In the genomic region with DNA sequence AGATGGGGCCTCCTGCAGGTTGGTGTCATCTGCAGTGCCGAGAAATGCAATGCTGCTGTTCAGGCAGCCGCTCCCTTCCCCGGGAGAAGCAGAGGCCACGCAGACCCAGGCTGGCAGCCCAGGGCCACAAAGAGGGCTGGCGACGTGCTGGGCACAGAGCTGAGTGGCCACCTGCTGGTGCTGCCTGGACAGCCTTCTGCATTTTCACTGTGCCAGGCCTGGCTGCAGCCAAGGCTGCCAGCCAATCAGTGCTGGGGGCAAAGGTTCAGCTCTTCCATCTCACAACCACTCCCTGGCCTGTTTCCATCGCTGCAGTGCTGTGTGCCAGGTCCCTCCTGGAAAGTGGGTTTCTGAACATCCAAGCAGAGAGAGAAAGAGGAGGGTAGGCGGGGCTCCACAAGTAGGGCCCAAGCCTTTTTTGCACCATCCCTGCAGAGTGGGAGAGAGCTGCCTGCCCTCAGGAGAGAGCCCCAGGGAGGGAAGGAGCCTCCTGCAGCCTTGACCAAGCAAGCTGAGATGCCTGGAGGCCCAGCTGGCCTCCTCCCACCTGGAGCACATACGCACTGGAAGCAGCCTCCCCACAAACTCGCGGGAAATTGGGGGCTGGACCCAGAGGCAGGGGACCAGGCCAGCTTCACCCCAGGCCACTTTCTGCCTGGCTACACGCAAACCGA, we compare ENCODE assay signal across 10 cellular contexts. TPM values are rescaled to one million over a fixed set of nuclear protein-coding genes. Genes with fewer than 3 reads are reported as not detected.
DNase-seq lines count a peak whose midpoint lies in the region; ATAC-seq and TF ChIP-seq lines count a peak whose summit lies in the region.
"Had no signal": no experiment of that assay in that cellular context is flagged by ENCODE, and none has a peak within 500 bp of the region (broad histone marks: within the 10 kb centered on the region; RNA-seq: fewer than 3 reads in every experiment).

No MANE protein-coding gene starts in this region.

- H3K4me3 ChIP-seq in SK-N-SH (ENCODE audit: low read depth in 2 of 2, low read length in 1 of 2) (no peak overlapping the region), thoracic aorta (no peak overlapping the region)
- H3K4me3 ChIP-seq: SJSA1 had no signal

- WGBS in SK-N-SH (ENCODE audit: low lambda C conversion rate), result 36% methylated on average over 6 of the region's 13 CpGs

- ATAC-seq in thoracic aorta (ENCODE audit: insufficient number of reproducible peaks, low FRiP score, low read depth) (no peak), GM21390 (IDR thresholded peaks at IDR 0.05; ENCODE audit: unreplicated experiment) (no peak)

- no peaks in the 10 kb centered on the region for H3K9me3 ChIP-seq in SK-N-SH
- no peaks in the 10 kb centered on the region for H3K9me3 ChIP-seq in thoracic aorta

- H3K9ac ChIP-seq in SK-N-SH, result no peak overlapping the region

- CTCF ChIA-PET in SK-N-SH (lab: Yijun Ruan, JAX), result interaction anchor here (0.6 to 12.6 kb wide), 13 partner anchors 12 to 305 kb away, joined by 3 to 179 read pairs (median 3); a partner anchor contains a TSS

- DNase-seq in NCI-H510A treated with DMSO at 0.1 percent for 48 hours (lab: John Stamatoyannopoulos, UW) (peak; percentile 11), NCI-H510A (lab: John Stamatoyannopoulos, UW) (no peak), SK-N-SH (peak; percentile 93), iPS-NIHi11 (ENCODE audit: low spot score) (peak; percentile 61), thoracic aorta (ENCODE audit: low spot score) (no peak), epidermal melanocyte (ENCODE audit: insufficient read length, low spot score) (no peak)
- no peak for DNase-seq in stimulated activated CD4-positive, alpha-beta T cell treated with anti-CD3 and anti-CD28 coated beads, Interleukin-2, amount 100 ng/mL, for 48 hours
- DNase-seq: stimulated activated CD4-positive, alpha-beta T cell treated with anti-CD3 and anti-CD28 coated beads, Interleukin-4, amount 100 ng/mL, for 1 hour had no signal

- H2AFZ ChIP-seq in SK-N-SH (ENCODE audit: low read depth), result no peak overlapping the region

- no peaks in the 10 kb centered on the region for H4K20me1 ChIP-seq in SK-N-SH (ENCODE audit: insufficient read depth)

- POLR2A ChIA-PET in SK-N-SH (lab: Yijun Ruan, JAX), result interaction anchor here (0.7 to 1.7 kb wide), 5 partner anchors 21 to 109 kb away, joined by 3 to 16 read pairs (median 5); a partner anchor contains a TSS

- H3K4me2 ChIP-seq in SK-N-SH, result no peak overlapping the region

- H3K36me3 ChIP-seq in SK-N-SH (replicated peaks in 1 of 2; ENCODE audit: control insufficient read depth in 1 of 2, insufficient read depth in 2 of 2, low read length in 1 of 2) (no peaks in the 10 kb centered on the region), thoracic aorta (no peaks in the 10 kb centered on the region)
- H3K36me3 ChIP-seq: SJSA1 had no signal

- no peaks in the 10 kb centered on the region for H3F3A ChIP-seq in SK-N-SH (replicated peaks; ENCODE audit: insufficient read depth)

- no peaks in the 10 kb centered on the region for H3K9me2 ChIP-seq in SK-N-SH

- TF ChIP-seq EP300 in SK-N-SH (IDR thresholded peaks at IDR 0.05; ENCODE audit: borderline replicate concordance in 1 of 2, low read depth in 1 of 2, low read length in 1 of 2), result peak in 1 of 2 experiments; percentile 77; a peak in 2 of 4 replicates

- H3K27ac ChIP-seq in SK-N-SH (ENCODE audit: low read depth in 2 of 2, low read length in 1 of 2) (peak overlapping the region in 1 of 2 experiments; percentile 97; a peak in 2 of 4 replicates), thoracic aorta (no peak overlapping the region)
- H3K27ac ChIP-seq: SJSA1 had no signal

- TF ChIP-seq RAD21 in SK-N-SH (IDR thresholded peaks at IDR 0.05; ENCODE audit: low read length), result peak; percentile 72

- TF ChIP-seq CTCF in SK-N-SH (IDR thresholded peaks at IDR 0.05) (no peak), thoracic aorta (IDR thresholded peaks at IDR 0.05) (peak; percentile 56)

- no peaks in the 10 kb centered on the region for H3K79me2 ChIP-seq in SK-N-SH (ENCODE audit: insufficient read depth)

- H3K4me1 ChIP-seq in SK-N-SH (ENCODE audit: control insufficient read depth in 1 of 2, insufficient read depth in 2 of 2, low read depth in 1 of 2, low read length in 1 of 2) (peaks cover 0 to 65% of the 10 kb centered on the region in 2 experiments; a peak in 2 of 4 replicates), thoracic aorta (ENCODE audit: control insufficient read depth in 1 of 2, low read depth in 2 of 2) (peaks cover 0 to 13% of the 10 kb centered on the region in 2 donors)
- H3K4me1 ChIP-seq: SJSA1 had no signal

- H3K27me3 ChIP-seq in SK-N-SH (ENCODE audit: insufficient read depth), result no peaks in the 10 kb centered on the region
- H3K27me3 ChIP-seq in thoracic aorta (replicated peaks; ENCODE audit: insufficient read depth), result no peaks in the 10 kb centered on the region

TF ChIP-seq in SK-N-SH, 30 proteins besides CTCF, POLR2A, EP300 and RAD21:
- TF ChIP-seq EZH2phosphoT487 (IDR thresholded peaks at IDR 0.05; ENCODE audit: borderline replicate concordance, low read depth), result no peak
- TF ChIP-seq CHD2 (IDR thresholded peaks at IDR 0.05; ENCODE audit: low read length, partially characterized antibody), result peak; percentile 38
- TF ChIP-seq, protein P1, sequence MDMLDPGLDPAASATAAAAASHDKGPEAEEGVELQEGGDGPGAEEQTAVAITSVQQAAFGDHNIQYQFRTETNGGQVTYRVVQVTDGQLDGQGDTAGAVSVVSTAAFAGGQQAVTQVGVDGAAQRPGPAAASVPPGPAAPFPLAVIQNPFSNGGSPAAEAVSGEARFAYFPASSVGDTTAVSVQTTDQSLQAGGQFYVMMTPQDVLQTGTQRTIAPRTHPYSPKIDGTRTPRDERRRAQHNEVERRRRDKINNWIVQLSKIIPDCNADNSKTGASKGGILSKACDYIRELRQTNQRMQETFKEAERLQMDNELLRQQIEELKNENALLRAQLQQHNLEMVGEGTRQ (IDR thresholded peaks at IDR 0.05; ENCODE audit: borderline replicate concordance, low read depth, low read length), result no peak
- peak; percentile 64; the same call in 1 of the 2 replicates for TF ChIP-seq SMC3 (IDR thresholded peaks at IDR 0.05; ENCODE audit: low read depth, low read length)
- peak; percentile 76 for TF ChIP-seq RFX5 (IDR thresholded peaks at IDR 0.05; ENCODE audit: low read length)
- no peak for TF ChIP-seq TCF12 (IDR thresholded peaks at IDR 0.05)
- no peak for TF ChIP-seq TEAD4 (IDR thresholded peaks at IDR 0.05; ENCODE audit: borderline replicate concordance, insufficient read depth)
- TF ChIP-seq MXI1 (IDR thresholded peaks at IDR 0.05; ENCODE audit: low read depth, low read length), result peak; percentile 63
- TF ChIP-seq FOXJ3 (CRISPR knock-in tag; IDR thresholded peaks at IDR 0.05), result no peak
- TF ChIP-seq RCOR1 (IDR thresholded peaks at IDR 0.05; ENCODE audit: low read length), result peak; percentile 7; the same call in 1 of the 2 replicates
TF ChIP-seq in SK-N-SH: peak in this region for 5.

RNA-seq across cellular contexts. Expression of a gene that starts 20.1 kb away (rescaled TPM):
- 0.15 and 0.36 TPM in 2 replicates for polyA plus RNA-seq in SK-N-SH (2012; rRNA removed)
- polyA plus RNA-seq in SK-N-SH (2012; cell fraction: cytosol; rRNA removed), result 0.09 and 0.26 TPM in 2 replicates
- 0.21 and 0.25 TPM in 2 replicates for polyA plus RNA-seq in SK-N-SH (2012; cell fraction: nucleus; rRNA removed)
- total RNA-seq in thoracic aorta, result 100 to 1,000 TPM; 105 to 232 TPM
- total RNA-seq: SJSA1 had no signal

Comparison
In these comparisons a context has a peak if more than half of its experiments do, and no peak if none do; other contexts are left out.
1. DNase-seq: peak in NCI-H510A treated with DMSO at 0.1 percent for 48 hours (single experiment), SK-N-SH (single experiment) and iPS-NIHi11 (single experiment); none in NCI-H510A (single experiment), thoracic aorta (single experiment), epidermal melanocyte (single experiment) and stimulated activated CD4-positive, alpha-beta T cell treated with anti-CD3 and anti-CD28 coated beads, Interleukin-2, amount 100 ng/mL, for 48 hours (0 of 2).